Comparison of ENCODE assay signal across 26 cellular contexts in the genomic region with DNA sequence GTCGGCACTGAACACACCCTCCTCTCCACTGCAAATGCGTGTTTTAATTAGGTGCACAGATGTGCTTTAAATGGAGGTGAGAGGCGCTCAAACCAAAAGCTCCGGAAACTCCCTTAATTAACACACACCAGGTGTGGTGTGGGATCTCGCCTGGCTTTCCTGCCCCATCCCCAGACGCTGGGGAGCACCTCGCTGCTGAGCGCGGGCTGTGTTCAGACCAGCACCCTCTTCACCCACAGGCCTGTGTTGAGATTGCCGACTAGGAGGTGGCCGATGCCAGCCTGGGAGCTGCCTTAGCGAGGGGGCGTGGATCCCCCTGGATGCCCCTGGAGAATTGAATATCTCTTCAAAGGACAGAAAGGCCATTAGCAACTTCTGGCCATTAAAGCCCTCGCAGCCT.
"Had no signal": no experiment of that assay in that cellular context is flagged by ENCODE, and none has a peak within 500 bp of the region (broad histone marks: within the 10 kb centered on the region; RNA-seq: fewer than 3 reads in every experiment).

No MANE protein-coding gene starts in this region.

- H3K9me3 Mint-ChIP-seq: natural killer cell treated with Interleukin-12 subunit alpha and Interleukin-12 subunit beta and Interleukin-15 and Interleukin-18, amount 100 ng/mL, for 72 hours had no signal

- ATAC-seq: left cardiac atrium; left lobe of liver; left ventricle myocardium superior; mucosa of descending colon; naive thymus-derived CD4-positive, alpha-beta T cell; pancreas; right cardiac atrium; sciatic nerve; stimulated activated effector memory CD8-positive, alpha-beta T cell treated with anti-CD3 and anti-CD28 coated beads, Interleukin-12 subunit alpha, Interleukin-12 subunit beta, amount 100 ng/mL, for 72 hours; upper lobe of right lung had no signal

- H3K36me3 Mint-ChIP-seq: memory B cell; natural killer cell treated with Interleukin-12 subunit alpha and Interleukin-12 subunit beta and Interleukin-15 and Interleukin-18, amount 100 ng/mL, for 72 hours; stimulated activated effector memory CD8-positive, alpha-beta T cell treated with anti-CD3 and anti-CD28 coated beads, Interleukin-12 subunit alpha, Interleukin-12 subunit beta, amount 100 ng/mL, for 72 hours had no signal

- H3K4me3 Mint-ChIP-seq: memory B cell; naive thymus-derived CD4-positive, alpha-beta T cell; natural killer cell treated with Interleukin-12 subunit alpha and Interleukin-12 subunit beta and Interleukin-15 and Interleukin-18, amount 100 ng/mL, for 72 hours; neural crest cell; stimulated activated effector memory CD8-positive, alpha-beta T cell treated with anti-CD3 and anti-CD28 coated beads, Interleukin-12 subunit alpha, Interleukin-12 subunit beta, amount 100 ng/mL, for 72 hours; stimulated activated naive CD8-positive, alpha-beta T cell treated with anti-CD3 and anti-CD28 coated beads, Interleukin-15, Interleukin-2, amounts not matched to agents 100 ng/mL and 50 ng/mL, for 24 hours had no signal

- H3K27ac Mint-ChIP-seq: memory B cell; naive thymus-derived CD4-positive, alpha-beta T cell; natural killer cell treated with Interleukin-12 subunit alpha and Interleukin-12 subunit beta and Interleukin-15 and Interleukin-18, amount 100 ng/mL, for 72 hours; stimulated activated effector memory CD8-positive, alpha-beta T cell treated with anti-CD3 and anti-CD28 coated beads, Interleukin-12 subunit alpha, Interleukin-12 subunit beta, amount 100 ng/mL, for 72 hours; stimulated activated naive CD8-positive, alpha-beta T cell treated with anti-CD3 and anti-CD28 coated beads, Interleukin-15, Interleukin-2, amounts not matched to agents 100 ng/mL and 50 ng/mL, for 24 hours had no signal

- H3K27me3 Mint-ChIP-seq: memory B cell had no signal

- DNase-seq: hippocampal formation; kidney glomerular epithelial cell; left cardiac atrium; left ventricle myocardium superior; midbrain; mucosa of descending colon; naive thymus-derived CD4-positive, alpha-beta T cell; nucleus accumbens; pancreas; retina; right cardiac atrium; stimulated activated CD4-positive, alpha-beta T cell treated with anti-CD3 and anti-CD28 coated beads, Interleukin-12 subunit alpha, Interleukin-12 subunit beta, amount 100 ng/mL, for 4 hours; stimulated activated CD4-positive, alpha-beta T cell treated with anti-CD3 and anti-CD28 coated beads, Interleukin-15, amount 100 ng/mL, for 24 hours; stimulated activated CD4-positive, alpha-beta T cell treated with anti-CD3 and anti-CD28 coated beads, Interleukin-2, amount 100 ng/mL, for 24 hours; stimulated activated CD4-positive, alpha-beta T cell treated with anti-CD3 and anti-CD28 coated beads, Interleukin-4, amount 100 ng/mL, for 1 hour; stimulated activated naive CD4-positive, alpha-beta T cell; tibial artery; trophoblast cell; upper lobe of right lung had no signal

- H3K4me1 Mint-ChIP-seq: memory B cell; neural crest cell; stimulated activated effector memory CD8-positive, alpha-beta T cell treated with anti-CD3 and anti-CD28 coated beads, Interleukin-12 subunit alpha, Interleukin-12 subunit beta, amount 100 ng/mL, for 72 hours had no signal
